In the genomic region with DNA sequence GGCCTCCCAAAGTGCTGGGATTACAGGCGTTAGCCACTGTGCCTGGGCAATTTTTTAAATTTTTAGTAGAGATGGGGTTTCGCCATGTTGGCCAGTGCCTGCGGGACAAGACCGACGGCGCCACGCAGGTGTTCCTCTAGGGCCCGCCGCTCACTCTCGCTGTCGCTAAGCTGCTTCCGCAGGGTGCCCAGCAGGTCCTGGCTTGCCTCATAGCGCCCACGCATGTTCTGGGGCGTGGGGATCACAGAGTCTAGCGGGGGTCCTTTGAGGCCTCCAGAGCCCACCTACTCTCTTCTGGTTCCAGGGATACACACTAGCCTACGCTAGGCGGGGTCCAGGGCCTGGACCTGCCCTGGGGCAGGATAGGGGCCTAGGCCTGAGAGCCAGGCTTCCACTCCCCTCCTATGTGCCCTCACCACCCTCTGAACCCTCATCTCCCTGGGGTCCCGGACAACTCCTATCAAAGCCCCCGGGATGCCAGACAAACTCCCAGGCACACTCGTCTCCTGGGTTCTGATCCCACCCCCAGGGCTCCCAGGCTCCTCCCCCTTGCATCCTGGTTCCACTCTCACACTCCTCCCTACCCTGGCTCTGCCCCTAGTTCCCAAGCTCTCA, we compare ENCODE assay signal across 11 cellular contexts. TPM values are rescaled to one million over a fixed set of nuclear protein-coding genes. Genes with fewer than 3 reads are reported as not detected.
A peak's percentile ranks its signal among the peaks of the same experiment; 100 is the strongest.
DNase-seq lines count a peak whose midpoint lies in the region; ATAC-seq, FAIRE-seq and TF ChIP-seq lines count a peak whose summit lies in the region.
"Not testable (repeated sequence)": the region's sequence is repeated elsewhere in the genome, so short reads cannot be mapped to it uniquely, and the experiment has no call there.
"Had no signal": no experiment of that assay in that cellular context is flagged by ENCODE, and none has a peak within 500 bp of the region (broad histone marks: within the 10 kb centered on the region; RNA-seq: fewer than 3 reads in every experiment).

No MANE protein-coding gene starts in this region.

- not testable (repeated sequence) for H4K8ac ChIP-seq in H9 (replicated peaks; ENCODE audit: insufficient read length, low read depth, low read length); neuronal stem cell (ENCODE audit: low read depth, low read length)

- not testable (repeated sequence) for H2BK120ac ChIP-seq in H9 (ENCODE audit: low read depth, low read length, poor library complexity, severe bottlenecking)
- peak overlapping the region; percentile 10 for H2BK120ac ChIP-seq in neuronal stem cell (ENCODE audit: low read depth, low read length)

- H3K27me3 Mint-ChIP-seq in H9 (ENCODE audit: low read depth): not testable (repeated sequence)
- peaks cover 16% of the 10 kb centered on the region for H3K27me3 Mint-ChIP-seq in endothelial cell (ENCODE audit: unreplicated experiment)

- FAIRE-seq in GM12878 (lab: Jason Lieb, UNC): not testable (repeated sequence)

- not testable (repeated sequence) for H3K9me3 ChIP-seq in H9 (ENCODE audit: control insufficient read depth, low read depth, low read length); GM12878 (replicated peaks; ENCODE audit: control insufficient read depth, insufficient read depth, low read length); neuronal stem cell (replicated peaks in 1 of 2; ENCODE audit: control insufficient read depth in 2 of 2, insufficient read depth in 1 of 2, low read depth in 1 of 2, low read length in 2 of 2)

- H3K79me1 ChIP-seq in H9 (ENCODE audit: insufficient read depth, low read depth, low read length, poor library complexity, severe bottlenecking): not testable (repeated sequence)
- peaks cover 16% of the 10 kb centered on the region for H3K79me1 ChIP-seq in neuronal stem cell (ENCODE audit: low read depth, low read length)

- peak overlapping the region; percentile 45 to 66 (median 55); a peak in 6 of 7 replicates for H3K27ac Mint-ChIP-seq in H9
- not testable (repeated sequence) for H3K27ac Mint-ChIP-seq in endothelial cell (ENCODE audit: unreplicated experiment)
- peak overlapping the region; percentile 33 for H3K27ac Mint-ChIP-seq in stimulated activated effector memory CD8-positive, alpha-beta T cell treated with anti-CD3 and anti-CD28 coated beads, Interleukin-12 subunit alpha, Interleukin-12 subunit beta, amount 100 ng/mL, for 72 hours

- not testable (repeated sequence) for ATAC-seq in GM12878; left lobe of liver; stimulated activated effector memory CD8-positive, alpha-beta T cell treated with anti-CD3 and anti-CD28 coated beads, Interleukin-12 subunit alpha, Interleukin-12 subunit beta, amount 100 ng/mL, for 72 hours

- not testable (repeated sequence) for BruUV-seq in GM12878 (replicated peaks; lab: Mats Ljungman, UMichigan)

- WGBS in H9 (ENCODE audit: extremely low coverage, insufficient read length, low lambda C conversion rate): no CpG with 5 or more reads among the region's 21 CpGs
- 96% methylated on average over 21 of the region's 21 CpGs for WGBS in GM12878 (ENCODE audit: insufficient coverage, insufficient replicate concordance, low lambda C conversion rate, missing lambda C conversion rate)
- WGBS in neuronal stem cell (ENCODE audit: extremely low coverage in 2 of 2, insufficient read length in 2 of 2, insufficient replicate concordance in 1 of 2), 2 donors: no CpG with 5 or more reads among the region's 21 CpGs

- not testable (repeated sequence) for TF ChIP-seq POLR2A in GM12878 (IDR thresholded peaks at IDR 0.05; ENCODE audit: low read depth, low read length)

- not testable (repeated sequence) for H3K4me2 ChIP-seq in H9 (ENCODE audit: insufficient read depth, insufficient read length, low read length); GM12878 (ENCODE audit: control insufficient read depth, insufficient read depth); neuronal stem cell (ENCODE audit: insufficient read depth, low read length, poor library complexity, severe bottlenecking)

- not testable (repeated sequence) for H4K20me1 ChIP-seq in H9 (ENCODE audit: control insufficient read depth, insufficient read depth, insufficient read length); GM12878 (ENCODE audit: control insufficient read depth, insufficient read depth)

- H3K4me1 ChIP-seq in H9 (ENCODE audit: insufficient read depth, low read length); GM12878 (ENCODE audit: control insufficient read depth, insufficient read depth, low read length); neuronal stem cell (ENCODE audit: control insufficient read depth in 2 of 2, insufficient read depth in 1 of 2, low read depth in 1 of 2, low read length in 2 of 2): not testable (repeated sequence)

- H2AK5ac ChIP-seq in H9 (ENCODE audit: insufficient read length, low read length): not testable (repeated sequence)
- peak overlapping the region; percentile 72 for H2AK5ac ChIP-seq in neuronal stem cell (ENCODE audit: low read depth, low read length)

- not testable (repeated sequence) for H3K27ac ChIP-seq in H9 (ENCODE audit: insufficient read length, low read depth, low read length); GM12878 (ENCODE audit: control insufficient read depth, insufficient read depth); neuronal stem cell (replicated peaks; ENCODE audit: low read length)

- not testable (repeated sequence) for H3K9me3 Mint-ChIP-seq in H9; endothelial cell (ENCODE audit: unreplicated experiment); stimulated activated effector memory CD8-positive, alpha-beta T cell treated with anti-CD3 and anti-CD28 coated beads, Interleukin-12 subunit alpha, Interleukin-12 subunit beta, amount 100 ng/mL, for 72 hours

- H3K9ac ChIP-seq in H9 (ENCODE audit: extremely low read depth, insufficient read length, low read length); GM12878 (ENCODE audit: control insufficient read depth, insufficient read depth, low read length); neuronal stem cell (ENCODE audit: low read depth, low read length, poor library complexity): not testable (repeated sequence)

- H3T11ph ChIP-seq in H9 (ENCODE audit: low read length): not testable (repeated sequence)

- H2BK5ac ChIP-seq in H9 (ENCODE audit: insufficient read length, low read length): not testable (repeated sequence)
- H2BK5ac ChIP-seq in neuronal stem cell (ENCODE audit: low read length): peak overlapping the region; percentile 91

- H3K14ac ChIP-seq in H9 (ENCODE audit: insufficient read depth, low read length); neuronal stem cell (ENCODE audit: low read length): not testable (repeated sequence)

- H3K36me3 Mint-ChIP-seq in H9 (ENCODE audit: insufficient read depth in 1 of 3, low read depth in 3 of 3) (peaks cover 42 to 88% (median 84%) of the 10 kb centered on the region in 3 experiments), endothelial cell (ENCODE audit: low read depth, unreplicated experiment) (peaks cover 26% of the 10 kb centered on the region)
- H3K36me3 Mint-ChIP-seq in stimulated activated effector memory CD8-positive, alpha-beta T cell treated with anti-CD3 and anti-CD28 coated beads, Interleukin-12 subunit alpha, Interleukin-12 subunit beta, amount 100 ng/mL, for 72 hours: peaks cover 48% of the 10 kb centered on the region

- H2BK20ac ChIP-seq in H9 (ENCODE audit: low read depth, low read length, poor library complexity, severe bottlenecking): not testable (repeated sequence)

- CTCF ChIA-PET in GM12878 (lab: Yijun Ruan, JAX): interaction anchor here (2.0 kb wide), 1 partner anchor 9 kb away, joined by 7 read pairs; no protein-coding TSS in a partner anchor

- not testable (repeated sequence) for H3K27me3 ChIP-seq in H9 (ENCODE audit: insufficient read depth, low read length); GM12878 (replicated peaks in 1 of 2; ENCODE audit: control insufficient read depth in 2 of 2, insufficient read depth in 2 of 2, low read length in 1 of 2); neuronal stem cell (ENCODE audit: control insufficient read depth in 3 of 3, insufficient read depth in 3 of 3, low read depth in 1 of 3, low read length in 3 of 3)

- TF ChIP-seq RAD21 in GM12878 (IDR thresholded peaks at IDR 0.05; ENCODE audit: insufficient read depth, low read depth, low read length): not testable (repeated sequence)

- RAD21 ChIA-PET in GM12878 (lab: Charles Lee; ENCODE audit: unreplicated experiment): not testable (repeated sequence)

- not testable (repeated sequence) for H4K5ac ChIP-seq in H9 (ENCODE audit: insufficient read length, low read depth, low read length)

- intact Hi-C loops in GM12878 (cut with micrococcal nuclease; ENCODE audit: unreplicated experiment): not testable (repeated sequence)

- not testable (repeated sequence) for H3K79me2 ChIP-seq in H9 (ENCODE audit: insufficient read depth, low read length); GM12878 (ENCODE audit: control insufficient read depth, insufficient read depth, low read length)

- not testable (repeated sequence) for H3K4ac ChIP-seq in H9 (ENCODE audit: low read depth, low read length); neuronal stem cell (ENCODE audit: low read length)

- not testable (repeated sequence) for H2BK12ac ChIP-seq in H9 (ENCODE audit: insufficient read length, low read depth, low read length); neuronal stem cell (ENCODE audit: low read length)

- H3K36me3 ChIP-seq in GM12878 (ENCODE audit: control insufficient read depth in 2 of 2, insufficient read depth in 2 of 2, low read length in 1 of 2) (peaks cover 17 to 54% of the 10 kb centered on the region in 2 experiments), neuronal stem cell (replicated peaks in 1 of 2; ENCODE audit: control insufficient read depth in 2 of 2, insufficient read depth in 2 of 2, low read length in 2 of 2) (peaks cover 62 to 88% of the 10 kb centered on the region in 2 donors)

- not testable (repeated sequence) for TF ChIP-seq EP300 in GM12878 (IDR thresholded peaks at IDR 0.05; ENCODE audit: borderline replicate concordance in 1 of 2, control insufficient read depth in 1 of 2, low read depth in 2 of 2, low read length in 2 of 2)

- not testable (repeated sequence) for H4K91ac ChIP-seq in H9 (ENCODE audit: insufficient read length, low read depth, low read length); neuronal stem cell (ENCODE audit: low read depth, low read length, poor library complexity)

- POLR2A ChIA-PET in GM12878 (lab: Charles Lee): not testable (repeated sequence)

- H3K56ac ChIP-seq in H9 (ENCODE audit: insufficient read length, low read depth, low read length): not testable (repeated sequence)

- in situ Hi-C loops in GM12878 (cut with MboI): loop anchor here (5.0 kb wide), 1 partner anchor 417 kb away; no protein-coding TSS in a partner anchor

- H3K4me3 Mint-ChIP-seq in H9; stimulated activated effector memory CD8-positive, alpha-beta T cell treated with anti-CD3 and anti-CD28 coated beads, Interleukin-12 subunit alpha, Interleukin-12 subunit beta, amount 100 ng/mL, for 72 hours: not testable (repeated sequence)
- peak overlapping the region; percentile 65 for H3K4me3 Mint-ChIP-seq in endothelial cell (ENCODE audit: unreplicated experiment)

- not testable (repeated sequence) for H3K23me2 ChIP-seq in H9 (ENCODE audit: insufficient read length, low read depth, low read length, poor library complexity, severe bottlenecking)

- H3K18ac ChIP-seq in H9 (ENCODE audit: insufficient read length, low read depth, low read length): not testable (repeated sequence)
- H3K18ac ChIP-seq in neuronal stem cell (ENCODE audit: low read length): peak overlapping the region; percentile 68

- H3K4me1 Mint-ChIP-seq in H9; endothelial cell (ENCODE audit: unreplicated experiment): not testable (repeated sequence)
- peaks cover 15% of the 10 kb centered on the region for H3K4me1 Mint-ChIP-seq in stimulated activated effector memory CD8-positive, alpha-beta T cell treated with anti-CD3 and anti-CD28 coated beads, Interleukin-12 subunit alpha, Interleukin-12 subunit beta, amount 100 ng/mL, for 72 hours

- not testable (repeated sequence) for TF ChIP-seq CTCF in H9 (conservative IDR thresholded peaks at IDR 0.05); GM12878 (IDR thresholded peaks at IDR 0.05 in 2 of 3, conservative IDR thresholded peaks at IDR 0.05 in 1 of 3; ENCODE audit: control insufficient read depth in 2 of 3, extremely low read depth in 1 of 3, insufficient read depth in 1 of 3, low read depth in 3 of 3, low read length in 3 of 3); endothelial cell (IDR thresholded peaks at IDR 0.05; ENCODE audit: unreplicated experiment)

- SMC1A ChIA-PET in GM12878 (lab: Charles Lee; ENCODE audit: uncharacterized antibody, unreplicated experiment): not testable (repeated sequence)

- DNase-seq in H9 (peak; percentile 70), left lobe of liver (ENCODE audit: low spot score) (peak; percentile 57)
- peak; percentile 66 for DNase-seq in activated CD8-positive, alpha-beta memory T cell treated with anti-CD3 and anti-CD28 coated beads for 24 hours
- not testable (repeated sequence) for DNase-seq in GM12878 (ENCODE audit: low read depth, low spot score); endothelial cell (ENCODE audit: low spot score); neuronal stem cell (ENCODE audit: low spot score)
- peak in 1 of 2 donors; percentile 56 for DNase-seq in stimulated activated effector memory CD8-positive, alpha-beta T cell treated with anti-CD3 and anti-CD28 coated beads, Interleukin-12 subunit alpha, Interleukin-12 subunit beta, amount 100 ng/mL, for 72 hours (ENCODE audit: low spot score in 2 of 2)

- H2BK15ac ChIP-seq in H9 (ENCODE audit: low read depth, low read length); neuronal stem cell (ENCODE audit: low read length): not testable (repeated sequence)

- not testable (repeated sequence) for H3K23ac ChIP-seq in H9 (ENCODE audit: insufficient read length, low read depth, low read length)
- H3K23ac ChIP-seq in neuronal stem cell (ENCODE audit: low read depth, low read length, poor library complexity): peak overlapping the region; percentile 15

- H3K4me3 ChIP-seq in GM12878; neuronal stem cell (ENCODE audit: low read length in 2 of 2): not testable (repeated sequence)

- H2AFZ ChIP-seq in H9 (ENCODE audit: low read length); GM12878 (ENCODE audit: control insufficient read depth, low read depth, low read length); neuronal stem cell (ENCODE audit: low read length): not testable (repeated sequence)

RNA-seq across cellular contexts. Expression of a gene that starts 16.7 kb away (rescaled TPM):
- total RNA-seq in H9 (2021) (27.7 and 29.3 TPM in 2 replicates), GM12878 (2014; rRNA removed) (0.22 and 0.45 TPM in 2 replicates), GM12878 (2014; rRNA removed; fragmentation: Illumina TruSeq; extraction: Trizol) (0.36 and 0.60 TPM in 2 replicates), GM12878 (2021) (1.2 and 1.4 TPM in 2 replicates), endothelial cell (ENCODE audit: unreplicated experiment) (41.8 TPM), left lobe of liver (23.0 TPM)
- 9.5 and 10.3 TPM in 2 replicates for total RNA-seq in GM12878 (2013; cell fraction: nucleolus; rRNA removed)
- 1.4 TPM for polyA plus RNA-seq in GM12878 (2011; ENCODE audit: low read depth)
- polyA plus RNA-seq in GM12878 (2011; rRNA removed) (3.2 and 3.4 TPM in 2 replicates), GM12878 (2014; fragmentation: Illumina TruSeq; extraction: Trizol) (1.1 and 1.6 TPM in 2 replicates), GM12878 (2014; fragmentation: Nextera tagmentation; extraction: Ambion mirVana) (under 1 TPM; 0.20 to 0.34 TPM), GM12878 (2014; rRNA removed) (0.74 and 1.3 TPM in 2 replicates), GM12878 (2016; fragmentation: Nextera tagmentation; extraction: Ambion mirVana) (under 1 TPM; 0.70 to 0.73 TPM)
- 1.7 and 1.9 TPM in 2 replicates for polyA plus RNA-seq in GM12878 (2011; cell fraction: cytosol; rRNA removed)
- polyA plus RNA-seq in GM12878 (2011; cell fraction: nucleus; rRNA removed): 4.1 and 4.2 TPM in 2 replicates
- 1.7 and 2.6 TPM in 2 replicates for polyA plus RNA-seq in GM12878 (2012)
- polyA minus RNA-seq in GM12878 (2011; rRNA and poly(A)+ RNA removed): 1.9 TPM in 2 replicates
- polyA minus RNA-seq in GM12878 (2011; cell fraction: cytosol; rRNA and poly(A)+ RNA removed): 0.80 and 0.83 TPM in 2 replicates
- 2.9 and 3.9 TPM in 2 replicates for polyA minus RNA-seq in GM12878 (2011; cell fraction: nucleus; rRNA and poly(A)+ RNA removed)
- 19.8 TPM for polyA plus RNA-seq in neuronal stem cell (2013, experiment 1 of 2)
- polyA plus RNA-seq in neuronal stem cell (2013, experiment 2 of 2): 20.3 TPM

RNA-seq across cellular contexts. Expression of a gene that starts 36.7 kb away (rescaled TPM):
- total RNA-seq in H9 (2021) (1,874 and 2,051 TPM in 2 replicates), GM12878 (2014; rRNA removed) (under 0.01 TPM in 2 replicates), GM12878 (2014; rRNA removed; fragmentation: Illumina TruSeq; extraction: Trizol) (20,946 and 25,634 TPM in 2 replicates), GM12878 (2021) (2,403 and 2,678 TPM in 2 replicates), endothelial cell (ENCODE audit: unreplicated experiment) (3,428 TPM), left lobe of liver (1,159 TPM)
- total RNA-seq in GM12878 (2013; cell fraction: nucleolus; rRNA removed): under 0.01 TPM in 2 replicates
- not detected for polyA plus RNA-seq in GM12878 (2011; ENCODE audit: low read depth)
- polyA plus RNA-seq in GM12878 (2011; rRNA removed) (82.4 and 113 TPM in 2 replicates), GM12878 (2014; fragmentation: Illumina TruSeq; extraction: Trizol) (not detected in 2 replicates), GM12878 (2014; fragmentation: Nextera tagmentation; extraction: Ambion mirVana) (1 to 10 TPM; 4.5 to 4.9 TPM), GM12878 (2014; rRNA removed) (not detected in 2 replicates), GM12878 (2016; fragmentation: Nextera tagmentation; extraction: Ambion mirVana) (1 to 10 TPM; 2.6 to 3.6 TPM)
- polyA plus RNA-seq in GM12878 (2011; cell fraction: cytosol; rRNA removed): under 0.01 TPM in 1 of 2 replicates, not detected in the other
- polyA plus RNA-seq in GM12878 (2011; cell fraction: nucleus; rRNA removed): under 0.01 TPM in 2 replicates
- 66.2 TPM in 1 of 2 replicates, not detected in the other for polyA plus RNA-seq in GM12878 (2012)
- under 0.01 and 12,429 TPM in 2 replicates for polyA minus RNA-seq in GM12878 (2011; rRNA and poly(A)+ RNA removed)
- polyA minus RNA-seq in GM12878 (2011; cell fraction: cytosol; rRNA and poly(A)+ RNA removed): 90,580 and 95,504 TPM in 2 replicates
- 67,711 and 110,374 TPM in 2 replicates for polyA minus RNA-seq in GM12878 (2011; cell fraction: nucleus; rRNA and poly(A)+ RNA removed)
- 14.3 TPM for polyA plus RNA-seq in neuronal stem cell (2013, experiment 1 of 2)
- polyA plus RNA-seq in neuronal stem cell (2013, experiment 2 of 2): 15.9 TPM
- total RNA-seq: HT1080, myocyte had no signal
- polyA plus RNA-seq: esophagus, mammary epithelial cell had no signal
